Comparison of ENCODE assay signal across 26 cellular contexts in the genomic region with DNA sequence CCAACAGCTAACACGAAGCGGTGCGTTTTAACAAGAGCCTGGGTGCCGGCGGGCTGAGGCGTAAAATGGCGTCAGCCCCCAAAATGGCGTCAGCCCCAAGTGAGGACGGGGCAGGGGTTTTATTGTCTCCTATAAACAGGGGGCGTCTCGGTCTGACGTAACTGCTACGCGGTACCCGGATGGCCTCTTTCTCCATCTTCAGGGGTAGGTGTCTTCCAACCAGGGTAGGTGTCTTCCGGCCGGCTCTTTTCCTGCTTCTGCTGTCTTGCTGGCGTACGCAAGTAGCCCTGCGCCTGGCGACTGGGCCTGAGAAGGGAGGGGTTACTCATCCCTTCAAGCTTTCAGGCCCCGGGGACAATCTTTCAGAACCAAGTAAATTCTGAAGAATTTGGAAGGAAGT. TPM values are rescaled to one million over a fixed set of nuclear protein-coding genes. Genes with fewer than 3 reads are reported as not detected.
"Had no signal": no experiment of that assay in that cellular context is flagged by ENCODE, and none has a peak within 500 bp of the region (broad histone marks: within the 10 kb centered on the region; RNA-seq: fewer than 3 reads in every experiment).

No MANE protein-coding gene starts in this region.

- H3K27me3 ChIP-seq: pancreas, thyroid gland had no signal

- H3K36me3 ChIP-seq: neutrophil, pancreas, thyroid gland had no signal

- H3K27ac ChIP-seq: neutrophil, pancreas, thyroid gland had no signal

- H3K9me3 Mint-ChIP-seq: activated CD4-positive, alpha-beta T cell treated with anti-CD3 and anti-CD28 coated beads, Interleukin-2, amount 10 ng/mL, durations not matched to agents 7 days and 5 days; activated naive CD8-positive, alpha-beta T cell treated with anti-CD3 and anti-CD28 coated beads for 36 hours; activated T-helper 1 cell treated with anti-CD3 and anti-CD28 coated beads, Interleukin-12 subunit alpha, Interleukin-12 subunit beta, Interleukin-2, Interleukin-4 antibody, amounts not matched to agents 30 ng/mL and 10 ng/mL and 1 ng/mL, durations not matched to agents 14 hours and 24 hours and 36 hours; stimulated activated naive B cell treated with anti-CD40 and anti-IgM and Interleukin-4, amounts not matched to agents 10 μg/mL and 1 μg/mL and 100 μg/mL, for 72 hours had no signal

- H3K27ac Mint-ChIP-seq: activated CD4-positive, alpha-beta T cell treated with anti-CD3 and anti-CD28 coated beads, Interleukin-2, amount 10 ng/mL, durations not matched to agents 7 days and 5 days; activated naive CD8-positive, alpha-beta T cell treated with anti-CD3 and anti-CD28 coated beads for 36 hours; activated T-helper 1 cell treated with anti-CD3 and anti-CD28 coated beads, Interleukin-12 subunit alpha, Interleukin-12 subunit beta, Interleukin-2, Interleukin-4 antibody, amounts not matched to agents 30 ng/mL and 10 ng/mL and 1 ng/mL, durations not matched to agents 14 hours and 24 hours and 36 hours; brain; stimulated activated naive B cell treated with anti-CD40 and anti-IgM and Interleukin-4, amounts not matched to agents 10 μg/mL and 1 μg/mL and 100 μg/mL, for 72 hours had no signal

- H3K9me3 ChIP-seq: neutrophil, pancreas, thyroid gland had no signal

- H3K36me3 Mint-ChIP-seq: activated naive CD8-positive, alpha-beta T cell treated with anti-CD3 and anti-CD28 coated beads for 36 hours; brain; stimulated activated naive B cell treated with anti-CD40 and anti-IgM and Interleukin-4, amounts not matched to agents 10 μg/mL and 1 μg/mL and 100 μg/mL, for 72 hours had no signal

- H3K4me3 ChIP-seq: pancreas, thyroid gland had no signal

- H3K4me1 ChIP-seq: pancreas had no signal

- H3K4me3 Mint-ChIP-seq: activated CD4-positive, alpha-beta T cell treated with anti-CD3 and anti-CD28 coated beads, Interleukin-2, amount 10 ng/mL, durations not matched to agents 7 days and 5 days; activated naive CD8-positive, alpha-beta T cell treated with anti-CD3 and anti-CD28 coated beads for 36 hours; activated T-helper 1 cell treated with anti-CD3 and anti-CD28 coated beads, Interleukin-12 subunit alpha, Interleukin-12 subunit beta, Interleukin-2, Interleukin-4 antibody, amounts not matched to agents 30 ng/mL and 10 ng/mL and 1 ng/mL, durations not matched to agents 14 hours and 24 hours and 36 hours; brain; stimulated activated naive B cell treated with anti-CD40 and anti-IgM and Interleukin-4, amounts not matched to agents 10 μg/mL and 1 μg/mL and 100 μg/mL, for 72 hours had no signal

- FAIRE-seq: colon, endometrium, keratinocyte, pancreas had no signal

- DNase-seq: activated CD4-positive, alpha-beta T cell treated with anti-CD3 and anti-CD28 coated beads, Interleukin-2, amount 10 ng/mL, durations not matched to agents 7 days and 5 days; activated CD8-positive, alpha-beta memory T cell treated with anti-CD3 and anti-CD28 coated beads for 24 hours; activated naive CD4-positive, alpha-beta T cell; activated naive CD8-positive, alpha-beta T cell treated with anti-CD3 and anti-CD28 coated beads for 36 hours; amygdala; central memory CD4-positive, alpha-beta T cell; erythroblast; foreskin melanocyte; glutamatergic neuron; hypothalamus; midbrain; stimulated activated naive B cell treated with anti-CD40 and anti-IgM and Interleukin-4, amounts not matched to agents 10 μg/mL and 1 μg/mL and 100 μg/mL, for 72 hours; T-helper 1 cell; T-helper 9 cell; thyroid gland had no signal

- ATAC-seq: left lobe of liver; pancreas; sciatic nerve; stimulated activated naive B cell treated with anti-CD40 and anti-IgM and Interleukin-4, amounts not matched to agents 10 μg/mL and 1 μg/mL and 100 μg/mL, for 72 hours had no signal

RNA-seq across cellular contexts. Expression of gene LGR6, which starts 45.3 kb away (rescaled TPM):
- total RNA-seq: activated CD4-positive, alpha-beta T cell treated with anti-CD3 and anti-CD28 coated beads, Interleukin-2, amount 10 ng/mL, durations not matched to agents 7 days and 5 days; activated T-helper 1 cell treated with anti-CD3 and anti-CD28 coated beads, Interleukin-12 subunit alpha, Interleukin-12 subunit beta, Interleukin-2, Interleukin-4 antibody, amounts not matched to agents 30 ng/mL and 10 ng/mL and 1 ng/mL, durations not matched to agents 14 hours and 24 hours and 36 hours; lung microvascular endothelial cell; pulmonary artery endothelial cell had no signal
